Comparison of ENCODE assay signal across 37 cellular contexts in genomic region chr11:50247309-50247874, GRCh38.
"Had no signal": no experiment of that assay in that cellular context is flagged by ENCODE, and none has a peak within 500 bp of the region (broad histone marks: within the 10 kb centered on the region; RNA-seq: fewer than 3 reads in every experiment).

No MANE protein-coding gene starts in this region.

- H3K27ac Mint-ChIP-seq: activated naive CD4-positive, alpha-beta T cell treated with anti-CD3 and anti-CD28 coated beads, Interleukin-2, amount 10 ng/mL, durations not matched to agents 7 days and 5 days; activated naive CD4-positive, alpha-beta T cell treated with anti-CD3 and anti-CD28 coated beads, Interleukin-2, amount 50 U/mL, for 24 hours; activated naive CD4-positive, alpha-beta T cell treated with anti-CD3 and anti-CD28 coated beads, Interleukin-2, amount 50 U/mL, for 72 hours; activated naive CD8-positive, alpha-beta T cell; activated naive CD8-positive, alpha-beta T cell treated with anti-CD3 and anti-CD28 coated beads for 36 hours; activated naive CD8-positive, alpha-beta T cell treated with anti-CD3 and anti-CD28 coated beads, Interleukin-2, amount 10 ng/mL, durations not matched to agents 7 days and 5 days; activated naive CD8-positive, alpha-beta T cell treated with anti-CD3 and anti-CD28 coated beads, Interleukin-2, amount 50 U/mL, for 24 hours; activated T-cell treated with anti-CD3 and anti-CD28 coated beads, Interleukin-2, amount 50 U/mL, for 24 hours; activated T-cell treated with anti-CD3 and anti-CD28 coated beads, Interleukin-2, amount 50 U/mL, for 72 hours; activated T-helper 1 cell treated with anti-CD3 and anti-CD28 coated beads, Interleukin-12 subunit alpha, Interleukin-12 subunit beta, Interleukin-2, Interleukin-4 antibody, amounts not matched to agents 30 ng/mL and 10 ng/mL and 1 ng/mL, durations not matched to agents 14 hours and 24 hours and 36 hours; activated T-helper 17 cell treated with anti-CD3 and anti-CD28 coated beads, Interleukin-2, amount 50 U/mL, for 72 hours; activated T-helper 2 cell treated with anti-CD3 and anti-CD28 coated beads, Interferon-gamma antibody, Interleukin-2, Interleukin-4, amounts not matched to agents 10 μg/mL and 5 μg/mL and 100 μg/mL, durations not matched to agents 14 hours and 24 hours and 36 hours; brain had no signal

- DNase-seq: activated effector memory CD4-positive, alpha-beta T cell treated with anti-CD3 and anti-CD28 coated beads, Interleukin-2, amount 50 U/mL, for 16 hours; activated effector memory CD4-positive, alpha-beta T cell treated with Interleukin-2 at 50 U/mL for 16 hours; activated gamma-delta T cell; activated gamma-delta T cell treated with Interleukin-2 at 50 U/mL for 16 hours; activated naive CD4-positive, alpha-beta T cell; activated naive CD4-positive, alpha-beta T cell treated with anti-CD3 and anti-CD28 coated beads, Interleukin-2, amount 10 ng/mL, durations not matched to agents 7 days and 5 days; activated naive CD4-positive, alpha-beta T cell treated with anti-CD3 and anti-CD28 coated beads, Interleukin-2, amount 50 U/mL, for 16 hours; activated naive CD4-positive, alpha-beta T cell treated with Interleukin-2 at 50 U/mL for 16 hours; activated naive CD8-positive, alpha-beta T cell treated with anti-CD3 and anti-CD28 coated beads for 36 hours; activated naive CD8-positive, alpha-beta T cell treated with anti-CD3 and anti-CD28 coated beads, Interleukin-2, amount 10 ng/mL, durations not matched to agents 7 days and 5 days; activated naive CD8-positive, alpha-beta T cell treated with anti-CD3 and anti-CD28 coated beads, Interleukin-2, amount 50 U/mL, for 24 hours; activated T-cell treated with anti-CD3 and anti-CD28 coated beads for 4 hours; activated T-cell treated with anti-CD3 and anti-CD28 coated beads, Interleukin-2, amount 50 U/mL, for 1 hour; activated T-cell treated with anti-CD3 and anti-CD28 coated beads, Interleukin-2, amount 50 U/mL, for 24 hours; activated T-cell treated with anti-CD3 and anti-CD28 coated beads, Interleukin-2, amount 50 U/mL, for 4 hours; activated T-cell treated with anti-CD3 and anti-CD28 coated beads, Interleukin-2, amount 50 U/mL, for 48 hours; activated T-cell treated with anti-CD3 and anti-CD28 coated beads, Interleukin-2, amount 50 U/mL, for 72 hours; adrenal gland; amniotic stem cell; amygdala; anterior cingulate cortex; body of pancreas; brain microvascular endothelial cell; caudate nucleus; central memory CD4-positive, alpha-beta T cell; cerebellar nuclear complex had no signal

- H3K4me3 ChIP-seq: adrenal gland, ascending aorta, body of pancreas, breast epithelium, cardiac muscle cell had no signal

- H3K4me1 ChIP-seq: adrenal gland, ascending aorta, body of pancreas, breast epithelium had no signal

- H3K9me3 ChIP-seq: adrenal gland, ascending aorta, body of pancreas had no signal

- ATAC-seq: activated naive CD4-positive, alpha-beta T cell treated with anti-CD3 and anti-CD28 coated beads, Interleukin-2, amount 50 U/mL, for 72 hours; activated naive CD8-positive, alpha-beta T cell treated with anti-CD3 and anti-CD28 coated beads, Interleukin-2, amount 50 U/mL, for 24 hours; activated T-cell treated with anti-CD3 and anti-CD28 coated beads, Interleukin-2, amount 50 U/mL, for 4 hours; activated T-cell treated with anti-CD3 and anti-CD28 coated beads, Interleukin-2, amount 50 U/mL, for 72 hours; activated T-helper 17 cell treated with anti-CD3 and anti-CD28 coated beads, Interleukin-2, amount 50 U/mL, for 72 hours; body of pancreas had no signal

- H3K36me3 Mint-ChIP-seq: activated naive CD4-positive, alpha-beta T cell treated with anti-CD3 and anti-CD28 coated beads, Interleukin-2, amount 10 ng/mL, durations not matched to agents 7 days and 5 days; activated naive CD4-positive, alpha-beta T cell treated with anti-CD3 and anti-CD28 coated beads, Interleukin-2, amount 50 U/mL, for 24 hours; activated naive CD4-positive, alpha-beta T cell treated with anti-CD3 and anti-CD28 coated beads, Interleukin-2, amount 50 U/mL, for 72 hours; activated naive CD8-positive, alpha-beta T cell; activated naive CD8-positive, alpha-beta T cell treated with anti-CD3 and anti-CD28 coated beads for 36 hours; activated naive CD8-positive, alpha-beta T cell treated with anti-CD3 and anti-CD28 coated beads, Interleukin-2, amount 10 ng/mL, durations not matched to agents 7 days and 5 days; brain had no signal

- H3K36me3 ChIP-seq: adrenal gland, ascending aorta, brain microvascular endothelial cell, breast epithelium, cardiac muscle cell had no signal

- H3K27me3 Mint-ChIP-seq: activated naive CD4-positive, alpha-beta T cell treated with anti-CD3 and anti-CD28 coated beads, Interleukin-2, amount 10 ng/mL, durations not matched to agents 7 days and 5 days; activated naive CD4-positive, alpha-beta T cell treated with anti-CD3 and anti-CD28 coated beads, Interleukin-2, amount 50 U/mL, for 24 hours; activated naive CD8-positive, alpha-beta T cell; activated naive CD8-positive, alpha-beta T cell treated with anti-CD3 and anti-CD28 coated beads for 36 hours; activated naive CD8-positive, alpha-beta T cell treated with anti-CD3 and anti-CD28 coated beads, Interleukin-2, amount 10 ng/mL, durations not matched to agents 7 days and 5 days; activated naive CD8-positive, alpha-beta T cell treated with anti-CD3 and anti-CD28 coated beads, Interleukin-2, amount 50 U/mL, for 24 hours; activated T-cell treated with anti-CD3 and anti-CD28 coated beads, Interleukin-2, amount 50 U/mL, for 24 hours; activated T-helper 17 cell treated with anti-CD3 and anti-CD28 coated beads, Interleukin-2, amount 50 U/mL, for 72 hours; brain; central memory CD8-positive, alpha-beta T cell had no signal

- H3K4me3 Mint-ChIP-seq: activated naive CD4-positive, alpha-beta T cell treated with anti-CD3 and anti-CD28 coated beads, Interleukin-2, amount 10 ng/mL, durations not matched to agents 7 days and 5 days; activated naive CD4-positive, alpha-beta T cell treated with anti-CD3 and anti-CD28 coated beads, Interleukin-2, amount 50 U/mL, for 24 hours; activated naive CD8-positive, alpha-beta T cell; activated naive CD8-positive, alpha-beta T cell treated with anti-CD3 and anti-CD28 coated beads for 36 hours; activated naive CD8-positive, alpha-beta T cell treated with anti-CD3 and anti-CD28 coated beads, Interleukin-2, amount 10 ng/mL, durations not matched to agents 7 days and 5 days; activated naive CD8-positive, alpha-beta T cell treated with anti-CD3 and anti-CD28 coated beads, Interleukin-2, amount 50 U/mL, for 24 hours; activated T-cell treated with anti-CD3 and anti-CD28 coated beads, Interleukin-2, amount 50 U/mL, for 24 hours; activated T-cell treated with anti-CD3 and anti-CD28 coated beads, Interleukin-2, amount 50 U/mL, for 4 hours; activated T-cell treated with anti-CD3 and anti-CD28 coated beads, Interleukin-2, amount 50 U/mL, for 72 hours; activated T-helper 1 cell treated with anti-CD3 and anti-CD28 coated beads, Interleukin-12 subunit alpha, Interleukin-12 subunit beta, Interleukin-2, Interleukin-4 antibody, amounts not matched to agents 30 ng/mL and 10 ng/mL and 1 ng/mL, durations not matched to agents 14 hours and 24 hours and 36 hours; activated T-helper 17 cell treated with anti-CD3 and anti-CD28 coated beads, Interleukin-2, amount 50 U/mL, for 72 hours; brain; central memory CD8-positive, alpha-beta T cell had no signal

- H3K27ac ChIP-seq: adrenal gland, ascending aorta, body of pancreas, brain microvascular endothelial cell, breast epithelium, cardiac muscle cell had no signal

- H3K9me3 Mint-ChIP-seq: central memory CD8-positive, alpha-beta T cell had no signal

- H3K27me3 ChIP-seq: adrenal gland, ascending aorta, body of pancreas, brain microvascular endothelial cell, breast epithelium, cardiac muscle cell had no signal

- H3K4me1 Mint-ChIP-seq: activated naive CD4-positive, alpha-beta T cell treated with anti-CD3 and anti-CD28 coated beads, Interleukin-2, amount 10 ng/mL, durations not matched to agents 7 days and 5 days; activated naive CD4-positive, alpha-beta T cell treated with anti-CD3 and anti-CD28 coated beads, Interleukin-2, amount 50 U/mL, for 24 hours; activated naive CD8-positive, alpha-beta T cell treated with anti-CD3 and anti-CD28 coated beads for 36 hours; activated naive CD8-positive, alpha-beta T cell treated with anti-CD3 and anti-CD28 coated beads, Interleukin-2, amount 10 ng/mL, durations not matched to agents 7 days and 5 days; activated naive CD8-positive, alpha-beta T cell treated with anti-CD3 and anti-CD28 coated beads, Interleukin-2, amount 50 U/mL, for 24 hours; activated T-helper 17 cell treated with anti-CD3 and anti-CD28 coated beads, Interleukin-2, amount 50 U/mL, for 72 hours; brain; central memory CD8-positive, alpha-beta T cell had no signal
